In genomic region chr1:37553927-37554808, GRCh38 we compare ENCODE assay signal across 1 cellular context.
TF ChIP-seq lines count a peak whose summit lies in the region.

A gene with protein sequence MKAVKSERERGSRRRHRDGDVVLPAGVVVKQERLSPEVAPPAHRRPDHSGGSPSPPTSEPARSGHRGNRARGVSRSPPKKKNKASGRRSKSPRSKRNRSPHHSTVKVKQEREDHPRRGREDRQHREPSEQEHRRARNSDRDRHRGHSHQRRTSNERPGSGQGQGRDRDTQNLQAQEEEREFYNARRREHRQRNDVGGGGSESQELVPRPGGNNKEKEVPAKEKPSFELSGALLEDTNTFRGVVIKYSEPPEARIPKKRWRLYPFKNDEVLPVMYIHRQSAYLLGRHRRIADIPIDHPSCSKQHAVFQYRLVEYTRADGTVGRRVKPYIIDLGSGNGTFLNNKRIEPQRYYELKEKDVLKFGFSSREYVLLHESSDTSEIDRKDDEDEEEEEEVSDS (minus strand): TSS chr1:37554293. CDS start chr1:37554229, 64 bp downstream.

TF ChIP-seq in GM12878, 131 proteins besides CTCF, POLR2A, EP300 and RAD21 (continued from another document):
- TF ChIP-seq, protein P1, sequence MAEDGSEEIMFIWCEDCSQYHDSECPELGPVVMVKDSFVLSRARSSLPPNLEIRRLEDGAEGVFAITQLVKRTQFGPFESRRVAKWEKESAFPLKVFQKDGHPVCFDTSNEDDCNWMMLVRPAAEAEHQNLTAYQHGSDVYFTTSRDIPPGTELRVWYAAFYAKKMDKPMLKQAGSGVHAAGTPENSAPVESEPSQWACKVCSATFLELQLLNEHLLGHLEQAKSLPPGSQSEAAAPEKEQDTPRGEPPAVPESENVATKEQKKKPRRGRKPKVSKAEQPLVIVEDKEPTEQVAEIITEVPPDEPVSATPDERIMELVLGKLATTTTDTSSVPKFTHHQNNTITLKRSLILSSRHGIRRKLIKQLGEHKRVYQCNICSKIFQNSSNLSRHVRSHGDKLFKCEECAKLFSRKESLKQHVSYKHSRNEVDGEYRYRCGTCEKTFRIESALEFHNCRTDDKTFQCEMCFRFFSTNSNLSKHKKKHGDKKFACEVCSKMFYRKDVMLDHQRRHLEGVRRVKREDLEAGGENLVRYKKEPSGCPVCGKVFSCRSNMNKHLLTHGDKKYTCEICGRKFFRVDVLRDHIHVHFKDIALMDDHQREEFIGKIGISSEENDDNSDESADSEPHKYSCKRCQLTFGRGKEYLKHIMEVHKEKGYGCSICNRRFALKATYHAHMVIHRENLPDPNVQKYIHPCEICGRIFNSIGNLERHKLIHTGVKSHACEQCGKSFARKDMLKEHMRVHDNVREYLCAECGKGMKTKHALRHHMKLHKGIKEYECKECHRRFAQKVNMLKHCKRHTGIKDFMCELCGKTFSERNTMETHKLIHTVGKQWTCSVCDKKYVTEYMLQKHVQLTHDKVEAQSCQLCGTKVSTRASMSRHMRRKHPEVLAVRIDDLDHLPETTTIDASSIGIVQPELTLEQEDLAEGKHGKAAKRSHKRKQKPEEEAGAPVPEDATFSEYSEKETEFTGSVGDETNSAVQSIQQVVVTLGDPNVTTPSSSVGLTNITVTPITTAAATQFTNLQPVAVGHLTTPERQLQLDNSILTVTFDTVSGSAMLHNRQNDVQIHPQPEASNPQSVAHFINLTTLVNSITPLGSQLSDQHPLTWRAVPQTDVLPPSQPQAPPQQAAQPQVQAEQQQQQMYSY (CRISPR knock-in tag; IDR thresholded peaks at IDR 0.05), result no peak
- TF ChIP-seq MYC (IDR thresholded peaks at IDR 0.05; ENCODE audit: insufficient read depth, insufficient read length, insufficient replicate concordance, low read length, severe bottlenecking) (no peak), MYB (IDR thresholded peaks at IDR 0.05; ENCODE audit: borderline replicate concordance, low read depth, low read length) (no peak), NBN (IDR thresholded peaks at IDR 0.05) (peak; percentile 71), IKZF2 (IDR thresholded peaks at IDR 0.05) (no peak), CEBPB (IDR thresholded peaks at IDR 0.05; ENCODE audit: borderline replicate concordance in 1 of 2, low read depth in 2 of 2, low read length in 2 of 2) (no peak), WRNIP1 (IDR thresholded peaks at IDR 0.05; ENCODE audit: borderline replicate concordance, low read depth, low read length) (no peak), PML (IDR thresholded peaks at IDR 0.05; ENCODE audit: low read length) (peak; percentile 83), HDGF (IDR thresholded peaks at IDR 0.05) (no peak), NR2F1 (conservative IDR thresholded peaks at IDR 0.05) (0 out of 2 replicates have a peak, but pooled peaks have one; percentile 31), GATAD2B (conservative IDR thresholded peaks at IDR 0.05; ENCODE audit: low read depth) (no peak; the same call in 1 of the 2 replicates), SKIL (IDR thresholded peaks at IDR 0.05; ENCODE audit: low read depth, poor library complexity, severe bottlenecking) (no peak), HSF1 (IDR thresholded peaks at IDR 0.05; ENCODE audit: low read depth, low read length) (no peak), CREB1 (IDR thresholded peaks at IDR 0.05; ENCODE audit: low read depth) (peak; percentile 94), YY1 (IDR thresholded peaks at IDR 0.05; ENCODE audit: low read depth, low read length) (0 out of 2 replicates have a peak, but pooled peaks have one; percentile 23), KLF5 (IDR thresholded peaks at IDR 0.05; ENCODE audit: partially characterized antibody) (peak; percentile 56), RELB (IDR thresholded peaks at IDR 0.05; ENCODE audit: low read depth) (peak; percentile 82; the same call in 1 of the 2 replicates), MEF2B (IDR thresholded peaks at IDR 0.05; ENCODE audit: partially characterized antibody, poor library complexity, severe bottlenecking) (peak; percentile 67), GABPA (IDR thresholded peaks at IDR 0.05; ENCODE audit: low read depth) (peak; percentile 99), RUNX3 (IDR thresholded peaks at IDR 0.05; ENCODE audit: low read length) (peak; percentile 64), RELA (IDR thresholded peaks at IDR 0.05; ENCODE audit: borderline replicate concordance, partially characterized antibody) (peak; percentile 41), E4F1 (IDR thresholded peaks at IDR 0.05; ENCODE audit: borderline replicate concordance, partially characterized antibody) (peak; percentile 55), LARP7 (IDR thresholded peaks at IDR 0.05) (peak; percentile 33; the same call in 1 of the 2 replicates), ZNF217 (IDR thresholded peaks at IDR 0.05) (no peak), FOXM1 (IDR thresholded peaks at IDR 0.05; ENCODE audit: low read depth, low read length) (peak; percentile 83), NR2C1 (IDR thresholded peaks at IDR 0.05) (peak; percentile 98), SRF (IDR thresholded peaks at IDR 0.05; ENCODE audit: low read depth in 2 of 2, low read length in 2 of 2) (peak in 1 of 2 experiments; percentile 39; a peak in 1 of 4 replicates), CBFB (IDR thresholded peaks at IDR 0.05; ENCODE audit: low read depth) (0 out of 2 replicates have a peak, but pooled peaks have one; percentile 35), HDAC2 (IDR thresholded peaks at IDR 0.05) (peak; percentile 84; the same call in 1 of the 2 replicates), CHD4 (IDR thresholded peaks at IDR 0.05) (no peak), EED (IDR thresholded peaks at IDR 0.05; ENCODE audit: low read depth) (no peak), SIX5 (IDR thresholded peaks at IDR 0.05; ENCODE audit: low read depth, low read length, severe bottlenecking) (peak; percentile 69), ZNF687 (IDR thresholded peaks at IDR 0.05) (peak; percentile 56; the same call in 1 of the 2 replicates), SMAD5 (IDR thresholded peaks at IDR 0.05; ENCODE audit: low read depth) (peak; percentile 38; the same call in 1 of the 2 replicates)
- TF ChIP-seq, protein P2, sequence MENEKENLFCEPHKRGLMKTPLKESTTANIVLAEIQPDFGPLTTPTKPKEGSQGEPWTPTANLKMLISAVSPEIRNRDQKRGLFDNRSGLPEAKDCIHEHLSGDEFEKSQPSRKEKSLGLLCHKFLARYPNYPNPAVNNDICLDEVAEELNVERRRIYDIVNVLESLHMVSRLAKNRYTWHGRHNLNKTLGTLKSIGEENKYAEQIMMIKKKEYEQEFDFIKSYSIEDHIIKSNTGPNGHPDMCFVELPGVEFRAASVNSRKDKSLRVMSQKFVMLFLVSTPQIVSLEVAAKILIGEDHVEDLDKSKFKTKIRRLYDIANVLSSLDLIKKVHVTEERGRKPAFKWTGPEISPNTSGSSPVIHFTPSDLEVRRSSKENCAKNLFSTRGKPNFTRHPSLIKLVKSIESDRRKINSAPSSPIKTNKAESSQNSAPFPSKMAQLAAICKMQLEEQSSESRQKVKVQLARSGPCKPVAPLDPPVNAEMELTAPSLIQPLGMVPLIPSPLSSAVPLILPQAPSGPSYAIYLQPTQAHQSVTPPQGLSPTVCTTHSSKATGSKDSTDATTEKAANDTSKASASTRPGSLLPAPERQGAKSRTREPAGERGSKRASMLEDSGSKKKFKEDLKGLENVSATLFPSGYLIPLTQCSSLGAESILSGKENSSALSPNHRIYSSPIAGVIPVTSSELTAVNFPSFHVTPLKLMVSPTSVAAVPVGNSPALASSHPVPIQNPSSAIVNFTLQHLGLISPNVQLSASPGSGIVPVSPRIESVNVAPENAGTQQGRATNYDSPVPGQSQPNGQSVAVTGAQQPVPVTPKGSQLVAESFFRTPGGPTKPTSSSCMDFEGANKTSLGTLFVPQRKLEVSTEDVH (IDR thresholded peaks at IDR 0.05; ENCODE audit: low read depth, partially characterized antibody), result peak; percentile 97
